8 cellular contexts compared by ENCODE assay signal in the genomic region with DNA sequence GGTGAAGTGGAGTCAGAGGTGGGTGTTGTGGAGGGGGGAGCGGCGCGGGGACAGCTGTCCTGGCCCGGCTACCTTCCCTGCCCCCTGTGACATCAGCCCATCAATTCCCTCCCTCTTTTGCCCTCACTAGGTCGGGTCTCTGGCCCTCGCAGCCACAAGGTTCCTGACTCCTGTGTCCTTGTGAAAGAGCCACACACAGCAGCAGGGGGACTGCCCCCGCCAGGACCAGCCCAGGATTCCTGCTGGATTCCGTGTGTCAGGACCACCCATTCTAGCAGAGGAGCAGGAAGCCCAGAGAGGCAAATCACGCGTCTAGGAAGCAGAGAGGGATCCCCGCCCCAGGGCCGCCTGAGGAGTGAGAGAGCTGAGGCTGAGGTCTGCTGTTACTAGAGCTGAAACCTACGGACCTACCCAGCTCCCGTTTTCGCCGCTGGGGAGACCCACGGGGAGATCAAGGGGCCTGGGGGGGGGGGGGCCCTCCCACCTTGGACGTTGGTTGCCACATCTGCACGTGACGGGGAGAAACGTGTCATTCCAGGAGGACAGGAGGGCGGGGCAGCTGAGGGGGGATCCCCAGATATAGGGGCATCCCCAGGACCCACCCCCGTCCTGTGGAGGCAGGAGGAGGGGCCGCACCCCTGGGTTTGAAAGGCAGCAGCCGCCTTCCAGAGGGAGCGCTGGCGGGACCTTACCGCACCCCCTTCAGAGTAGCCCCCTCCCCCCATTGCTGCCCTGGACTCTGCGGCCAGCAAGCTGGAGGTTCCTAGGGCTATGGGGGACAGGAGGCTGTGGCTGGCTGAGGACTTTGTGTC. TPM values are rescaled to one million over a fixed set of nuclear protein-coding genes. Genes with fewer than 3 reads are reported as not detected.
DNase-seq lines count a peak whose midpoint lies in the region; ATAC-seq and TF ChIP-seq lines count a peak whose summit lies in the region.

No MANE protein-coding gene starts in this region.

- TF ChIP-seq CTCF in AG04450 (IDR thresholded peaks at IDR 0.05; ENCODE audit: low read depth, low read length) (no peak), VCaP (conservative IDR thresholded peaks at IDR 0.05) (no peak)

- CTCF ChIA-PET in AG04450 (lab: Charles Lee): no interaction called here

- H3K36me3 ChIP-seq in rectal smooth muscle tissue (ENCODE audit: control insufficient read depth, insufficient read depth, low read length): no peaks in the 10 kb centered on the region

- POLR2A ChIA-PET in AG04450 (lab: Yijun Ruan, JAX): interaction anchor here (0.6 to 1.7 kb wide), 5 partner anchors 13 to 41 kb away, joined by 3 to 4 read pairs (median 3); no protein-coding TSS in a partner anchor

- no peaks in the 10 kb centered on the region; the same call in 1 of the 2 replicates for H3K9me3 ChIP-seq in AG04450 (ENCODE audit: control insufficient read depth, insufficient read depth, low read length)

- H3K27me3 ChIP-seq in AG04450 (ENCODE audit: control insufficient read depth, insufficient read depth, low read length): no peaks in the 10 kb centered on the region
- no peaks in the 10 kb centered on the region for H3K27me3 ChIP-seq in rectal smooth muscle tissue (ENCODE audit: control insufficient read depth, insufficient read depth, low read length)

- ATAC-seq in GM21737 (IDR thresholded peaks at IDR 0.05; ENCODE audit: unreplicated experiment) (peak; percentile 25), esophagus mucosa (peak; percentile 1)

- H3K4me3 ChIP-seq in AG04450 (ENCODE audit: low read depth, low read length) (peak overlapping the region; percentile 60), rectal smooth muscle tissue (ENCODE audit: low read length) (peak overlapping the region; percentile 70)

- H3K9ac ChIP-seq in rectal smooth muscle tissue (ENCODE audit: low read length): peak overlapping the region; percentile 51

- H3K27ac ChIP-seq in AG04450 (ENCODE audit: low read depth, low read length) (peak overlapping the region; percentile 95), VCaP (peak overlapping the region; percentile 91), rectal smooth muscle tissue (ENCODE audit: low read depth, low read length) (peak overlapping the region; percentile 92)

- DNase-seq in AG04450 (ENCODE audit: low read depth, low spot score) (no peak), GDM1 (lab: John Stamatoyannopoulos, UW) (no peak), NCI-H524 treated with DMSO at 0.1 percent for 48 hours (lab: John Stamatoyannopoulos, UW) (no peak), SW480 (ENCODE audit: low spot score) (no peak)

- H3K4me1 ChIP-seq in rectal smooth muscle tissue (ENCODE audit: control insufficient read depth, insufficient read depth, low read length): peaks cover 32% of the 10 kb centered on the region

RNA-seq across cellular contexts. Expression of a gene that starts 12.5 kb away (rescaled TPM):
- polyA plus RNA-seq in AG04450 (2011; rRNA removed): 14.9 and 18.9 TPM in 2 replicates
- 12.1 and 16.1 TPM in 2 replicates for polyA minus RNA-seq in AG04450 (2011; rRNA and poly(A)+ RNA removed)
- 28.4 TPM for total RNA-seq in esophagus mucosa

RNA-seq across cellular contexts. Expression of a gene that starts 47.1 kb away (rescaled TPM):
- 2.8 and 4.2 TPM in 2 replicates for polyA plus RNA-seq in AG04450 (2011; rRNA removed)
- 1.9 and 7.4 TPM in 2 replicates for polyA minus RNA-seq in AG04450 (2011; rRNA and poly(A)+ RNA removed)
- total RNA-seq in esophagus mucosa: 5.7 TPM
